18 cellular contexts compared by ENCODE assay signal in genomic region chr22:28950567-28951411, GRCh38.
DNase-seq lines count a peak whose midpoint lies in the region; ATAC-seq and TF ChIP-seq lines count a peak whose summit lies in the region.
"Had no signal": no experiment of that assay in that cellular context is flagged by ENCODE, and none has a peak within 500 bp of the region (broad histone marks: within the 10 kb centered on the region; RNA-seq: fewer than 3 reads in every experiment).

No MANE protein-coding gene starts in this region.

- DNase-seq in MCF 10A (ENCODE audit: unreplicated experiment) (no peak), breast epithelium (ENCODE audit: low spot score in 2 of 2) (no peak), NCI-H82 treated with DMSO at 0.1 percent for 48 hours (lab: John Stamatoyannopoulos, UW; ENCODE audit: unreplicated experiment) (peak; percentile 19), glutamatergic neuron (no peak), upper lobe of right lung (no peak), NCI-H1417 (lab: John Stamatoyannopoulos, UW) (no peak), globus pallidus (ENCODE audit: low spot score) (no peak), RKO (ENCODE audit: low spot score) (no peak)
- DNase-seq: activated CD4-positive, CD25-positive, alpha-beta regulatory T cell; activated naive CD4-positive, alpha-beta T cell treated with anti-CD3 and anti-CD28 coated beads, Interleukin-2, amount 10 ng/mL, durations not matched to agents 7 days and 5 days; cerebellar nuclear complex; HCEC 1CT; Kasumi-1; lower lobe of right lung; NCI-H2171 treated with DMSO at 0.1 percent for 48 hours; stimulated activated naive CD8-positive, alpha-beta T cell treated with anti-CD3 and anti-CD28 coated beads, Interleukin-15, Interleukin-2, amounts not matched to agents 100 U/mL and 50 U/mL, for 24 hours; T-cell had no signal

- TF ChIP-seq CTCF in MCF 10A (IDR thresholded peaks at IDR 0.05; ENCODE audit: unreplicated experiment) (no peak), breast epithelium (IDR thresholded peaks at IDR 0.05) (no peak), glutamatergic neuron (IDR thresholded peaks at IDR 0.05; ENCODE audit: partially characterized antibody, unreplicated experiment) (peak; percentile 47), upper lobe of right lung (IDR thresholded peaks at IDR 0.05) (no peak)

- no TSS peak for BruUV-seq in MCF 10A (replicated peaks; lab: Mats Ljungman, UMichigan)

- intact Hi-C loops in MCF 10A (cut with micrococcal nuclease) = no loop called here
- intact Hi-C loops in breast epithelium (cut with DNase I; ENCODE audit: low total_unique reads) = no loop called here
- intact Hi-C loops in upper lobe of right lung (cut with DNase I) = no loop called here

- H3K4me3 ChIP-seq in breast epithelium (no peak overlapping the region), upper lobe of right lung (no peak overlapping the region)
- H3K4me3 ChIP-seq: esophagus muscularis mucosa, lower lobe of right lung had no signal

- no peak overlapping the region for H3K27ac ChIP-seq in breast epithelium
- H3K27ac ChIP-seq in upper lobe of right lung = peak overlapping the region; percentile 2
- H3K27ac ChIP-seq: lower lobe of right lung had no signal

- no peaks in the 10 kb centered on the region for H3K27me3 ChIP-seq in breast epithelium
- H3K27me3 ChIP-seq in upper lobe of right lung = no peaks in the 10 kb centered on the region
- H3K27me3 ChIP-seq: esophagus muscularis mucosa had no signal

- H3K36me3 Mint-ChIP-seq in MCF 10A (ENCODE audit: insufficient read depth, unreplicated experiment) (no peaks in the 10 kb centered on the region), glutamatergic neuron (ENCODE audit: unreplicated experiment) (peaks cover 24% of the 10 kb centered on the region)

- H3K4me3 Mint-ChIP-seq in MCF 10A (ENCODE audit: unreplicated experiment) (no peak overlapping the region), glutamatergic neuron (ENCODE audit: unreplicated experiment) (no peak overlapping the region)
- H3K4me3 Mint-ChIP-seq: activated naive CD4-positive, alpha-beta T cell treated with anti-CD3 and anti-CD28 coated beads, Interleukin-2, amount 10 ng/mL, durations not matched to agents 7 days and 5 days; T-cell had no signal

- H3K9me3 Mint-ChIP-seq in MCF 10A (ENCODE audit: unreplicated experiment) (peaks cover 12% of the 10 kb centered on the region), glutamatergic neuron (ENCODE audit: unreplicated experiment) (peaks cover 8% of the 10 kb centered on the region)

- no peaks in the 10 kb centered on the region for H3K36me3 ChIP-seq in breast epithelium
- H3K36me3 ChIP-seq in upper lobe of right lung = no peaks in the 10 kb centered on the region
- H3K36me3 ChIP-seq: esophagus muscularis mucosa, lower lobe of right lung had no signal

- H3K4me1 ChIP-seq in breast epithelium = peaks cover 0 to 4% of the 10 kb centered on the region in 2 donors
- H3K4me1 ChIP-seq in upper lobe of right lung = peaks cover 17% of the 10 kb centered on the region

- peaks cover 24% of the 10 kb centered on the region for H3K4me1 Mint-ChIP-seq in MCF 10A (ENCODE audit: insufficient read depth, unreplicated experiment)
- H3K4me1 Mint-ChIP-seq in glutamatergic neuron (ENCODE audit: low read depth, unreplicated experiment) = peaks cover 3% of the 10 kb centered on the region

- peak overlapping the region; percentile 50 for H3K27ac Mint-ChIP-seq in MCF 10A (ENCODE audit: low read depth, unreplicated experiment)
- H3K27ac Mint-ChIP-seq in glutamatergic neuron (ENCODE audit: unreplicated experiment) = no peak overlapping the region
- H3K27ac Mint-ChIP-seq: activated naive CD4-positive, alpha-beta T cell treated with anti-CD3 and anti-CD28 coated beads, Interleukin-2, amount 10 ng/mL, durations not matched to agents 7 days and 5 days had no signal

- POLR2A ChIA-PET in MCF 10A (lab: Yijun Ruan, JAX) = interaction anchor here (0.5 to 0.6 kb wide), 2 partner anchors 54 to 209 kb away, joined by 3 read pairs; partner anchors contain the start of genes CHEK2 and HSCB

- H3K9me3 ChIP-seq in breast epithelium = peaks cover 0 to 12% of the 10 kb centered on the region in 2 donors
- H3K9me3 ChIP-seq in upper lobe of right lung = no peaks in the 10 kb centered on the region

- TF ChIP-seq POLR2A in breast epithelium (IDR thresholded peaks at IDR 0.05) = no peak

- H3K27me3 Mint-ChIP-seq in MCF 10A (ENCODE audit: insufficient read depth, unreplicated experiment) (no peaks in the 10 kb centered on the region), glutamatergic neuron (ENCODE audit: unreplicated experiment) (peaks cover 2% of the 10 kb centered on the region)

- no peak for ATAC-seq in upper lobe of right lung
- ATAC-seq: stimulated activated naive CD8-positive, alpha-beta T cell treated with anti-CD3 and anti-CD28 coated beads, Interleukin-15, Interleukin-2, amounts not matched to agents 100 U/mL and 50 U/mL, for 24 hours; T-cell had no signal

- CTCF ChIA-PET in MCF 10A (lab: Yijun Ruan, JAX) = no interaction called here
